8 cellular contexts compared by ENCODE assay signal in genomic region chr7:7639847-7640220, GRCh38. TPM values are rescaled to one million over a fixed set of nuclear protein-coding genes. Genes with fewer than 3 reads are reported as not detected.
A peak's percentile ranks its signal among the peaks of the same experiment; 100 is the strongest.
DNase-seq lines count a peak whose midpoint lies in the region; ATAC-seq and TF ChIP-seq lines count a peak whose summit lies in the region.

No MANE protein-coding gene starts in this region.

- H3K27ac ChIP-seq in HL-60 (replicated peaks) (peak overlapping the region; percentile 72), muscle layer of colon (ENCODE audit: low read depth, low read length) (peak overlapping the region; percentile 38), thymus (ENCODE audit: low read depth) (peak overlapping the region; percentile 95)

- H3K9ac ChIP-seq in muscle layer of colon (ENCODE audit: low read length): peak overlapping the region; percentile 74

- H3K27me3 ChIP-seq in HL-60 (ENCODE audit: insufficient read depth, poor library complexity, severe bottlenecking) (no peaks in the 10 kb centered on the region), muscle layer of colon (ENCODE audit: control insufficient read depth in 1 of 2, insufficient read depth in 2 of 2, low read length in 2 of 2) (no peaks in the 10 kb centered on the region), thymus (ENCODE audit: control insufficient read depth, insufficient read depth) (no peaks in the 10 kb centered on the region)

- ATAC-seq in GM18873 (IDR thresholded peaks at IDR 0.05; ENCODE audit: low FRiP score, unreplicated experiment): no peak

- no peak for TF ChIP-seq CTCF in HL-60 (IDR thresholded peaks at IDR 0.05; ENCODE audit: insufficient read depth, low read length)
- TF ChIP-seq CTCF in WI38 (IDR thresholded peaks at IDR 0.05; ENCODE audit: low read depth, low read length): no peak

- peaks cover 5% of the 10 kb centered on the region for H3K4me1 ChIP-seq in muscle layer of colon (ENCODE audit: insufficient read depth, low read length)
- peaks cover 7% of the 10 kb centered on the region for H3K4me1 ChIP-seq in thymus (ENCODE audit: control insufficient read depth, insufficient read depth, low read length)

- H3K4me3 ChIP-seq in HL-60 (replicated peaks; ENCODE audit: insufficient read depth, low read length) (peak overlapping the region; percentile 81), WI38 (ENCODE audit: low read depth, low read length) (peak overlapping the region; percentile 96), muscle layer of colon (ENCODE audit: low read depth in 1 of 2, low read length in 2 of 2) (peak overlapping the region; percentile 90 to 93), thymus (ENCODE audit: low read length) (peak overlapping the region; percentile 97)

- DNase-seq in Daoy (ENCODE audit: low read depth) (peak; percentile 24), HL-60 (ENCODE audit: low read depth in 1 of 2, low spot score in 1 of 2) (no peak), NCI-H1694 treated with DMSO at 0.1 percent for 48 hours (lab: John Stamatoyannopoulos, UW) (no peak)
- peak; percentile 49 for DNase-seq in effector CD8-positive, alpha-beta T cell (lab: John Stamatoyannopoulos, UW)

- H3K36me3 ChIP-seq in muscle layer of colon (ENCODE audit: insufficient read depth, low read length): no peaks in the 10 kb centered on the region
- peaks cover 6% of the 10 kb centered on the region for H3K36me3 ChIP-seq in thymus (ENCODE audit: control insufficient read depth, insufficient read depth)

- under 1% methylated on average over 19 of the region's 19 CpGs for WGBS in thymus

- H3K9me3 ChIP-seq in muscle layer of colon (ENCODE audit: low read length): no peaks in the 10 kb centered on the region
- peaks cover 1% of the 10 kb centered on the region for H3K9me3 ChIP-seq in thymus (ENCODE audit: control insufficient read depth)

RNA-seq across cellular contexts. Expression of gene UMAD1, which starts 0.7 kb away (rescaled TPM):
- 17.6 and 22.9 TPM in 2 replicates for total RNA-seq in Daoy (2014; rRNA removed; shearing (Covaris generic))
- 15.7 TPM for polyA plus RNA-seq in thymus

Comparison
In these comparisons a context has a peak if more than half of its experiments do, and no peak if none do; other contexts are left out.
1. DNase-seq: peak in Daoy (single experiment) and effector CD8-positive, alpha-beta T cell (single experiment); none in HL-60 (0 of 2) and NCI-H1694 treated with DMSO at 0.1 percent for 48 hours (single experiment).
2. H3K27ac ChIP-seq: peak in every context shown above with its lines; median percentile 95 in thymus; 72 in HL-60; 38 in muscle layer of colon.
3. Peak in every context shown above with its lines, with median percentiles within 50 percentile points of each other: H3K4me3 ChIP-seq.